In genomic region chr15:93228546-93228945, GRCh38 we compare ENCODE assay signal across 25 cellular contexts.
"Had no signal": no experiment of that assay in that cellular context is flagged by ENCODE, and none has a peak within 500 bp of the region (broad histone marks: within the 10 kb centered on the region; RNA-seq: fewer than 3 reads in every experiment).

No MANE protein-coding gene starts in this region.

- H3K27ac Mint-ChIP-seq: dendritic cell treated with granulocyte-macrophage colony-stimulating factor and Interleukin-4, amounts not matched to agents 40 ng/mL and 50 ng/mL, for 4 days; effector memory CD8-positive, alpha-beta T cell; endodermal cell had no signal

- H3K9me3 ChIP-seq: colonic mucosa, esophagus muscularis mucosa, esophagus squamous epithelium, gastrocnemius medialis, heart left ventricle had no signal

- H3K9me3 Mint-ChIP-seq: effector memory CD8-positive, alpha-beta T cell had no signal

- H3K4me3 ChIP-seq: colonic mucosa, coronary artery, dorsolateral prefrontal cortex, esophagus muscularis mucosa, esophagus squamous epithelium, gastrocnemius medialis, gastroesophageal sphincter, heart left ventricle, heart right ventricle had no signal

- ATAC-seq: effector memory CD8-positive, alpha-beta T cell; esophagus mucosa; foreskin keratinocyte; gastrocnemius medialis; gastroesophageal sphincter; heart left ventricle; heart right ventricle had no signal

- DNase-seq: colonic mucosa; cortex of kidney; dermis blood vessel endothelial cell; dorsolateral prefrontal cortex; effector CD4-positive, alpha-beta T cell; effector CD8-positive, alpha-beta T cell; effector memory CD4-positive, alpha-beta T cell; effector memory CD8-positive, alpha-beta T cell; endodermal cell; erythroblast; esophagus squamous epithelium; foreskin fibroblast; foreskin keratinocyte; foreskin melanocyte; gastrocnemius medialis; glutamatergic neuron; head of caudate nucleus; heart left ventricle; heart right ventricle had no signal

- H3K27ac ChIP-seq: colonic mucosa, coronary artery, dorsolateral prefrontal cortex, epithelial cell of prostate, esophagus muscularis mucosa, esophagus squamous epithelium, foreskin keratinocyte, gastrocnemius medialis, gastroesophageal sphincter, heart left ventricle, heart right ventricle had no signal

- H3K4me1 ChIP-seq: colonic mucosa, esophagus muscularis mucosa, esophagus squamous epithelium, foreskin keratinocyte, gastrocnemius medialis, gastroesophageal sphincter had no signal

- H3K36me3 ChIP-seq: colonic mucosa, esophagus muscularis mucosa, esophagus squamous epithelium, gastrocnemius medialis, gastroesophageal sphincter, heart left ventricle, heart right ventricle had no signal

- H3K27me3 Mint-ChIP-seq: dendritic cell treated with granulocyte-macrophage colony-stimulating factor and Interleukin-4, amounts not matched to agents 40 ng/mL and 50 ng/mL, for 4 days had no signal

- H3K4me3 Mint-ChIP-seq: dendritic cell treated with granulocyte-macrophage colony-stimulating factor and Interleukin-4, amounts not matched to agents 40 ng/mL and 50 ng/mL, for 4 days; effector memory CD8-positive, alpha-beta T cell; endodermal cell had no signal

- H3K27me3 ChIP-seq: colonic mucosa, esophagus muscularis mucosa, esophagus squamous epithelium, foreskin keratinocyte, gastrocnemius medialis, gastroesophageal sphincter, heart left ventricle, heart right ventricle had no signal
